In genomic region chr3:42729404-42730145, GRCh38 we compare ENCODE assay signal across 19 cellular contexts.
DNase-seq lines count a peak whose midpoint lies in the region; ATAC-seq lines count a peak whose summit lies in the region.
"Had no signal": no experiment of that assay in that cellular context is flagged by ENCODE, and none has a peak within 500 bp of the region (broad histone marks: within the 10 kb centered on the region; RNA-seq: fewer than 3 reads in every experiment).

No MANE protein-coding gene starts in this region.

- DNase-seq in NCI-H446 treated with DMSO at 0.1 percent for 48 hours (lab: John Stamatoyannopoulos, UW): peak; percentile 21
- DNase-seq in islet precursor cell: peak; percentile 38
- DNase-seq in superior temporal gyrus (ENCODE audit: extremely low spot score): peak; percentile 45
- DNase-seq in SIG-M5 (lab: John Stamatoyannopoulos, UW): no peak
- no peak for DNase-seq in middle frontal gyrus (ENCODE audit: extremely low spot score, low spot score)
- no peak for DNase-seq in LoVo (ENCODE audit: low spot score)
- DNase-seq: activated B cell treated with CpG ODN at 0.5 μM for 24 hours; activated CD4-positive, alpha-beta T cell treated with anti-CD3 and anti-CD28 coated beads, Interleukin-2, amount 50 U/mL, for 48 hours; activated naive CD4-positive, alpha-beta T cell treated with Interleukin-2 at 50 U/mL for 16 hours; amniotic stem cell; foreskin fibroblast; mammary epithelial cell; NCI-H146; NCI-H526; RPMI8226 had no signal

- ATAC-seq in HG03439 (IDR thresholded peaks at IDR 0.05; ENCODE audit: unreplicated experiment): no peak

- H3K27ac ChIP-seq in cingulate gyrus (ENCODE audit: low read depth, low read length): peak overlapping the region; percentile 99
- H3K27ac ChIP-seq: cardiac muscle cell, KMS-11 had no signal

Comparison
In these comparisons a context has a peak if more than half of its experiments do, and no peak if none do; other contexts are left out.
1. DNase-seq: peak in NCI-H446 treated with DMSO at 0.1 percent for 48 hours (single experiment), islet precursor cell (single experiment) and superior temporal gyrus (single experiment); none in SIG-M5 (single experiment), middle frontal gyrus (single experiment) and LoVo (single experiment).